14 cellular contexts compared by ENCODE assay signal in the genomic region with DNA sequence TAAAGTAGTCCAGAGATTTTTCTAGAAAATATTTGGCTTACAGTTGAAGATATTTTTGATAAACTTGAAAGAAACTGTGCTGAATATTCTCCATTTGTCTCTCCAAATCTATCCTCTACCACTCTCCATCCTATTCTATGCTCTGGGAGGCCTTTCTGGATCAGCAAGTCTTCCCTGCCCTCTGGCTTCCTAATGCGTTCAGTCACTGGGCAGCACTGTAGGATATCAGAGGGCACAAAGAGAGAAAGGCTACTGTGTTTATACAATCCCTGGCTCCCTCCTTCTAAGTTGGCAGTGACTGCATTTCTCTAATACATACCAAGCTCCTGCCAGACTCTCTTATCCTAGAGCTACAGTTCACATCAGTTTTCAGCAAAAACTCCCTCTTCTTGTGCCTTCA.
DNase-seq lines count a peak whose midpoint lies in the region.
"Had no signal": no experiment of that assay in that cellular context is flagged by ENCODE, and none has a peak within 500 bp of the region (broad histone marks: within the 10 kb centered on the region; RNA-seq: fewer than 3 reads in every experiment).

No MANE protein-coding gene starts in this region.

- intact Hi-C loops in posterior cingulate gyrus (cut with DNase I) = loop anchor here (2.0 kb wide), 1 partner anchor 103 kb away; a partner anchor contains a TSS

- DNase-seq in G401 (ENCODE audit: low spot score) = peak; percentile 2
- DNase-seq in astrocyte of the hippocampus (ENCODE audit: low read depth, low spot score) = peak; percentile 7
- peak; percentile 26 to 72 for DNase-seq in hippocampal formation (lab: John Stamatoyannopoulos, UW)
- DNase-seq in posterior cingulate gyrus = peak in 6 of 10 donors; percentile 22 to 88 (median 36)
- no peak for DNase-seq in DMS79 treated with DMSO at 0.1 percent for 48 hours (lab: John Stamatoyannopoulos, UW)
- DNase-seq in NCI-H1694 treated with DMSO at 0.1 percent for 48 hours (lab: John Stamatoyannopoulos, UW) = no peak
- DNase-seq in activated T-cell treated with anti-CD3 and anti-CD28 coated beads for 4 hours = no peak
- DNase-seq: GF-D8, NCI-H1694, NCI-H2081 treated with DMSO at 0.1 percent for 48 hours, NCI-H2171 treated with DMSO at 0.1 percent for 48 hours, NCI-H524 treated with DMSO at 0.1 percent for 48 hours, OCI-M1, SHP77 treated with DMSO at 0.1 percent for 48 hours had no signal

- in situ Hi-C loops in G401 (cut with HindIII; ENCODE audit: low sequenced_read_pairs) = no loop called here

Comparison
In these comparisons a context has a peak if more than half of its experiments do, and no peak if none do; other contexts are left out.
1. DNase-seq: peak in G401 (single experiment), astrocyte of the hippocampus (single experiment), hippocampal formation (2 of 2) and posterior cingulate gyrus (6 of 10); none in DMS79 treated with DMSO at 0.1 percent for 48 hours (single experiment), NCI-H1694 treated with DMSO at 0.1 percent for 48 hours (single experiment) and activated T-cell treated with anti-CD3 and anti-CD28 coated beads for 4 hours (single experiment).